31 cellular contexts compared by ENCODE assay signal in genomic region chr3:44795197-44795596, GRCh38. TPM values are rescaled to one million over a fixed set of nuclear protein-coding genes. Genes with fewer than 3 reads are reported as not detected.
DNase-seq lines count a peak whose midpoint lies in the region; ATAC-seq and TF ChIP-seq lines count a peak whose summit lies in the region.
"Had no signal": no experiment of that assay in that cellular context is flagged by ENCODE, and none has a peak within 500 bp of the region (broad histone marks: within the 10 kb centered on the region; RNA-seq: fewer than 3 reads in every experiment).

No MANE protein-coding gene starts in this region.

- H3K36me3 ChIP-seq in PC-3 (ENCODE audit: low read depth, low read length) (peaks cover 44% of the 10 kb centered on the region), colonic mucosa (no peaks in the 10 kb centered on the region)
- H3K36me3 ChIP-seq: adrenal gland, right lobe of liver had no signal

- no peak overlapping the region for H3K9ac ChIP-seq in PC-3 (ENCODE audit: low read length)
- no peak overlapping the region for H3K9ac ChIP-seq in colonic mucosa (ENCODE audit: low read depth in 2 of 2, low read length in 2 of 2)
- H3K9ac ChIP-seq: neural progenitor cell had no signal

- H3K4me2 ChIP-seq in PC-3 (ENCODE audit: low read length), result no peak overlapping the region
- H3K4me2 ChIP-seq: neural progenitor cell had no signal

- no TSS peak for BruUV-seq in PC-3 (replicated peaks; lab: Mats Ljungman, UMichigan)

- H3K27ac Mint-ChIP-seq in activated CD4-positive, alpha-beta memory T cell treated with anti-CD3 and anti-CD28 coated beads, Interleukin-2, amount 10 ng/mL, durations not matched to agents 7 days and 5 days, result peak overlapping the region; percentile 3
- no peak overlapping the region for H3K27ac Mint-ChIP-seq in activated CD4-positive, alpha-beta memory T cell treated with anti-CD3 and anti-CD28 coated beads for 36 hours
- H3K27ac Mint-ChIP-seq in activated CD4-positive, alpha-beta T cell treated with anti-CD3 and anti-CD28 coated beads for 36 hours, result no peak overlapping the region
- H3K27ac Mint-ChIP-seq: activated B cell treated with CpG ODN at 0.5 μM for 24 hours; activated naive CD4-positive, alpha-beta T cell treated with anti-CD3 and anti-CD28 coated beads for 36 hours; activated T-helper 1 cell treated with anti-CD3 and anti-CD28 coated beads, Interleukin-12 subunit alpha, Interleukin-12 subunit beta, Interleukin-2, Interleukin-4 antibody, amounts not matched to agents 30 ng/mL and 10 ng/mL and 1 ng/mL, durations not matched to agents 14 hours and 24 hours and 36 hours; CD8-positive, alpha-beta T cell; effector memory CD8-positive, alpha-beta T cell; memory B cell; neural progenitor cell; stimulated activated naive B cell treated with anti-CD40 and anti-IgM and Interleukin-4, amounts not matched to agents 10 μg/mL and 1 μg/mL and 100 μg/mL, for 72 hours had no signal

- no peaks in the 10 kb centered on the region for H3K27me3 ChIP-seq in PC-3 (ENCODE audit: low read length)
- H3K27me3 ChIP-seq in colonic mucosa, result no peaks in the 10 kb centered on the region
- H3K27me3 ChIP-seq: adrenal gland, neural progenitor cell, right lobe of liver had no signal

- H3K9me3 Mint-ChIP-seq in activated CD4-positive, alpha-beta memory T cell treated with anti-CD3 and anti-CD28 coated beads, Interleukin-2, amount 10 ng/mL, durations not matched to agents 7 days and 5 days, result no peaks in the 10 kb centered on the region
- no peaks in the 10 kb centered on the region for H3K9me3 Mint-ChIP-seq in activated CD4-positive, alpha-beta memory T cell treated with anti-CD3 and anti-CD28 coated beads for 36 hours
- H3K9me3 Mint-ChIP-seq in activated CD4-positive, alpha-beta T cell treated with anti-CD3 and anti-CD28 coated beads for 36 hours (ENCODE audit: low read depth), result no peaks in the 10 kb centered on the region
- H3K9me3 Mint-ChIP-seq: activated B cell treated with CpG ODN at 0.5 μM for 24 hours; activated naive CD4-positive, alpha-beta T cell treated with anti-CD3 and anti-CD28 coated beads for 36 hours; activated T-helper 1 cell treated with anti-CD3 and anti-CD28 coated beads, Interleukin-12 subunit alpha, Interleukin-12 subunit beta, Interleukin-2, Interleukin-4 antibody, amounts not matched to agents 30 ng/mL and 10 ng/mL and 1 ng/mL, durations not matched to agents 14 hours and 24 hours and 36 hours; CD8-positive, alpha-beta T cell; effector memory CD8-positive, alpha-beta T cell; memory B cell; neural progenitor cell; stimulated activated naive B cell treated with anti-CD40 and anti-IgM and Interleukin-4, amounts not matched to agents 10 μg/mL and 1 μg/mL and 100 μg/mL, for 72 hours had no signal

- no peaks in the 10 kb centered on the region for H3K9me2 ChIP-seq in PC-3 (replicated peaks; ENCODE audit: low read length)

- intact Hi-C loops in activated CD4-positive, alpha-beta memory T cell treated with anti-CD3 and anti-CD28 coated beads for 36 hours (cut with micrococcal nuclease), result no loop called here
- intact Hi-C loops in PC-3 (cut with micrococcal nuclease) (no loop called here), Right ventricle myocardium inferior (cut with DNase I) (no loop called here), colonic mucosa (cut with DNase I) (no loop called here)
- intact Hi-C loops in activated CD4-positive, alpha-beta T cell treated with anti-CD3 and anti-CD28 coated beads for 36 hours (cut with DNase I, micrococcal nuclease), result no loop called here

- no peaks in the 10 kb centered on the region for H3K79me2 ChIP-seq in PC-3 (ENCODE audit: low read length)

- no peaks in the 10 kb centered on the region for H3K27me3 Mint-ChIP-seq in activated CD4-positive, alpha-beta memory T cell treated with anti-CD3 and anti-CD28 coated beads, Interleukin-2, amount 10 ng/mL, durations not matched to agents 7 days and 5 days
- H3K27me3 Mint-ChIP-seq in activated CD4-positive, alpha-beta memory T cell treated with anti-CD3 and anti-CD28 coated beads for 36 hours, result no peaks in the 10 kb centered on the region
- no peaks in the 10 kb centered on the region for H3K27me3 Mint-ChIP-seq in activated CD4-positive, alpha-beta T cell treated with anti-CD3 and anti-CD28 coated beads for 36 hours
- H3K27me3 Mint-ChIP-seq: activated B cell treated with CpG ODN at 0.5 μM for 24 hours; effector memory CD8-positive, alpha-beta T cell; memory B cell; stimulated activated naive B cell treated with anti-CD40 and anti-IgM and Interleukin-4, amounts not matched to agents 10 μg/mL and 1 μg/mL and 100 μg/mL, for 72 hours had no signal

- no peaks in the 10 kb centered on the region for H4K20me1 ChIP-seq in PC-3 (ENCODE audit: low read length)

- H2AFZ ChIP-seq in PC-3 (ENCODE audit: low read length), result no peak overlapping the region
- H2AFZ ChIP-seq: neural progenitor cell had no signal

- no peak overlapping the region for H3K4me3 Mint-ChIP-seq in activated CD4-positive, alpha-beta memory T cell treated with anti-CD3 and anti-CD28 coated beads, Interleukin-2, amount 10 ng/mL, durations not matched to agents 7 days and 5 days
- H3K4me3 Mint-ChIP-seq in activated CD4-positive, alpha-beta memory T cell treated with anti-CD3 and anti-CD28 coated beads for 36 hours, result no peak overlapping the region
- no peak overlapping the region for H3K4me3 Mint-ChIP-seq in activated CD4-positive, alpha-beta T cell treated with anti-CD3 and anti-CD28 coated beads for 36 hours
- H3K4me3 Mint-ChIP-seq: activated B cell treated with CpG ODN at 0.5 μM for 24 hours; activated naive CD4-positive, alpha-beta T cell treated with anti-CD3 and anti-CD28 coated beads for 36 hours; activated T-helper 1 cell treated with anti-CD3 and anti-CD28 coated beads, Interleukin-12 subunit alpha, Interleukin-12 subunit beta, Interleukin-2, Interleukin-4 antibody, amounts not matched to agents 30 ng/mL and 10 ng/mL and 1 ng/mL, durations not matched to agents 14 hours and 24 hours and 36 hours; CD8-positive, alpha-beta T cell; effector memory CD8-positive, alpha-beta T cell; memory B cell; neural progenitor cell; stimulated activated naive B cell treated with anti-CD40 and anti-IgM and Interleukin-4, amounts not matched to agents 10 μg/mL and 1 μg/mL and 100 μg/mL, for 72 hours had no signal

- H3K36me3 Mint-ChIP-seq in activated CD4-positive, alpha-beta memory T cell treated with anti-CD3 and anti-CD28 coated beads, Interleukin-2, amount 10 ng/mL, durations not matched to agents 7 days and 5 days (ENCODE audit: low read depth), result peaks cover 63% of the 10 kb centered on the region
- peaks cover 34% of the 10 kb centered on the region for H3K36me3 Mint-ChIP-seq in activated CD4-positive, alpha-beta memory T cell treated with anti-CD3 and anti-CD28 coated beads for 36 hours
- peaks cover 48% of the 10 kb centered on the region for H3K36me3 Mint-ChIP-seq in activated CD4-positive, alpha-beta T cell treated with anti-CD3 and anti-CD28 coated beads for 36 hours (ENCODE audit: low read depth)
- H3K36me3 Mint-ChIP-seq: CD8-positive, alpha-beta T cell had no signal

- no peaks in the 10 kb centered on the region for H3K4me1 Mint-ChIP-seq in activated CD4-positive, alpha-beta memory T cell treated with anti-CD3 and anti-CD28 coated beads, Interleukin-2, amount 10 ng/mL, durations not matched to agents 7 days and 5 days
- H3K4me1 Mint-ChIP-seq in activated CD4-positive, alpha-beta memory T cell treated with anti-CD3 and anti-CD28 coated beads for 36 hours (ENCODE audit: low read depth), result no peaks in the 10 kb centered on the region
- no peaks in the 10 kb centered on the region for H3K4me1 Mint-ChIP-seq in activated CD4-positive, alpha-beta T cell treated with anti-CD3 and anti-CD28 coated beads for 36 hours
- H3K4me1 Mint-ChIP-seq: activated B cell treated with CpG ODN at 0.5 μM for 24 hours; memory B cell; neural progenitor cell; stimulated activated naive B cell treated with anti-CD40 and anti-IgM and Interleukin-4, amounts not matched to agents 10 μg/mL and 1 μg/mL and 100 μg/mL, for 72 hours had no signal

- no peak overlapping the region for H3K27ac ChIP-seq in PC-3 (ENCODE audit: low read length)
- H3K27ac ChIP-seq in colonic mucosa, result no peak overlapping the region
- H3K27ac ChIP-seq: 22Rv1, adrenal gland, HL-60, neural progenitor cell, right lobe of liver had no signal

- ATAC-seq in PC-3 (peak; percentile 59), Right ventricle myocardium inferior (no peak)
- no peak for ATAC-seq in activated CD4-positive, alpha-beta T cell treated with anti-CD3 and anti-CD28 coated beads for 36 hours
- ATAC-seq: CD8-positive, alpha-beta T cell; effector memory CD8-positive, alpha-beta T cell; esophagus mucosa; HepG2; left lobe of liver; right lobe of liver; stimulated activated naive B cell treated with anti-CD40 and anti-IgM and Interleukin-4, amounts not matched to agents 10 μg/mL and 1 μg/mL and 100 μg/mL, for 72 hours had no signal

- DNase-seq in activated CD4-positive, alpha-beta memory T cell treated with anti-CD3 and anti-CD28 coated beads, Interleukin-2, amount 10 ng/mL, durations not matched to agents 7 days and 5 days, result no peak
- DNase-seq in activated CD4-positive, alpha-beta memory T cell treated with anti-CD3 and anti-CD28 coated beads for 36 hours, result no peak
- peak; percentile 7 for DNase-seq in PC-3
- peak; percentile 3 to 22 for DNase-seq in foreskin fibroblast
- DNase-seq in Right ventricle myocardium inferior (ENCODE audit: missing footprints), result no peak
- no peak for DNase-seq in activated CD4-positive, alpha-beta T cell treated with anti-CD3 and anti-CD28 coated beads for 36 hours
- no peak for DNase-seq in colonic mucosa
- no peak for DNase-seq in retina
- DNase-seq: activated B cell treated with CpG ODN at 0.5 μM for 24 hours; activated CD8-positive, alpha-beta memory T cell treated with anti-CD3 and anti-CD28 coated beads, Interleukin-2, amount 50 U/mL, for 4 hours; activated naive CD4-positive, alpha-beta T cell treated with anti-CD3 and anti-CD28 coated beads for 36 hours; adrenal gland; CD8-positive, alpha-beta T cell; cortex of kidney; effector memory CD8-positive, alpha-beta T cell; GF-D8; Kasumi-1; NCI-H1048; NCI-H1930; NCI-H526 treated with DMSO at 0.1 percent for 48 hours; right lobe of liver; SHP77; stimulated activated naive B cell treated with anti-CD40 and anti-IgM and Interleukin-4, amounts not matched to agents 10 μg/mL and 1 μg/mL and 100 μg/mL, for 72 hours had no signal

- POLR2A ChIA-PET in activated CD4-positive, alpha-beta memory T cell treated with anti-CD3 and anti-CD28 coated beads, Interleukin-2, amount 10 ng/mL, durations not matched to agents 7 days and 5 days (lab: Charles Lee), result interaction anchor here (2.0 kb wide), 1 partner anchor 33 kb away, joined by 8 read pairs; the partner anchor contains the start of genes KIAA1143 and KIF15
- POLR2A ChIA-PET in activated CD4-positive, alpha-beta memory T cell treated with anti-CD3 and anti-CD28 coated beads for 36 hours (lab: Charles Lee), result no interaction called here
- POLR2A ChIA-PET in PC-3 (lab: Charles Lee; ENCODE audit: unreplicated experiment), result no interaction called here
- POLR2A ChIA-PET in activated CD4-positive, alpha-beta T cell treated with anti-CD3 and anti-CD28 coated beads for 36 hours (lab: Charles Lee), result no interaction called here

- H3K4me1 ChIP-seq in PC-3 (ENCODE audit: insufficient read depth, low read length), result no peaks in the 10 kb centered on the region
- no peaks in the 10 kb centered on the region for H3K4me1 ChIP-seq in colonic mucosa
- H3K4me1 ChIP-seq: adrenal gland, neural progenitor cell, right lobe of liver had no signal

- H3K4me3 ChIP-seq in PC-3 (ENCODE audit: low read length) (no peak overlapping the region), foreskin fibroblast (ENCODE audit: low read depth in 1 of 2, low read length in 2 of 2) (no peak overlapping the region), colonic mucosa (no peak overlapping the region)
- H3K4me3 ChIP-seq: adrenal gland, neural progenitor cell, right lobe of liver had no signal

- CTCF ChIA-PET in activated CD4-positive, alpha-beta memory T cell treated with anti-CD3 and anti-CD28 coated beads, Interleukin-2, amount 10 ng/mL, durations not matched to agents 7 days and 5 days (lab: Charles Lee), result no interaction called here
- CTCF ChIA-PET in activated CD4-positive, alpha-beta memory T cell treated with anti-CD3 and anti-CD28 coated beads for 36 hours (lab: Charles Lee), result no interaction called here
- CTCF ChIA-PET in PC-3 (lab: Charles Lee), result interaction anchor here (0.7 kb wide), 1 partner anchor 471 kb away, joined by 3 read pairs; no protein-coding TSS in a partner anchor
- CTCF ChIA-PET in activated CD4-positive, alpha-beta T cell treated with anti-CD3 and anti-CD28 coated beads for 36 hours (lab: Charles Lee), result no interaction called here

- no peaks in the 10 kb centered on the region for H3F3A ChIP-seq in PC-3 (ENCODE audit: low read length, unreplicated experiment)

- H3K9me3 ChIP-seq in PC-3 (ENCODE audit: low read length) (no peaks in the 10 kb centered on the region), colonic mucosa (no peaks in the 10 kb centered on the region)
- H3K9me3 ChIP-seq: adrenal gland, right lobe of liver had no signal

- TF ChIP-seq CTCF in PC-3 (conservative IDR thresholded peaks at IDR 0.05; ENCODE audit: low read depth, low read length), result no peak
- TF ChIP-seq CTCF in foreskin fibroblast (IDR thresholded peaks at IDR 0.05; ENCODE audit: low read depth, low read length), result no peak
- no peak for TF ChIP-seq CTCF in colonic mucosa (IDR thresholded peaks at IDR 0.05)

RNA-seq across cellular contexts. Expression of gene KIF15, which starts 33.6 kb away (rescaled TPM):
- total RNA-seq in activated CD4-positive, alpha-beta memory T cell treated with anti-CD3 and anti-CD28 coated beads, Interleukin-2, amount 10 ng/mL, durations not matched to agents 7 days and 5 days, result 10 to 100 TPM; 52.5 to 53.2 TPM
- 10 to 100 TPM; 41.0 to 45.1 TPM for total RNA-seq in activated CD4-positive, alpha-beta memory T cell treated with anti-CD3 and anti-CD28 coated beads for 36 hours
- total RNA-seq in PC-3 (2014; rRNA removed) (19.1 and 31.8 TPM in 2 replicates), Right ventricle myocardium inferior (1.2 TPM), colonic mucosa (10 to 100 TPM in 1 of 2 donors, 1 to 10 TPM in 1; 5.9 to 21.3 TPM)
- total RNA-seq in activated CD4-positive, alpha-beta T cell treated with anti-CD3 and anti-CD28 coated beads for 36 hours, result 10 to 100 TPM; 40.1 to 51.7 TPM

RNA-seq across cellular contexts. Expression of gene KIAA1143, which starts 33.8 kb away (rescaled TPM):
- 10 to 100 TPM; 31.3 to 35.9 TPM for total RNA-seq in activated CD4-positive, alpha-beta memory T cell treated with anti-CD3 and anti-CD28 coated beads, Interleukin-2, amount 10 ng/mL, durations not matched to agents 7 days and 5 days
- 10 to 100 TPM; 32.5 to 38.6 TPM for total RNA-seq in activated CD4-positive, alpha-beta memory T cell treated with anti-CD3 and anti-CD28 coated beads for 36 hours
- total RNA-seq in PC-3 (2014; rRNA removed) (16.5 and 20.4 TPM in 2 replicates), Right ventricle myocardium inferior (32.1 TPM), colonic mucosa (10 to 100 TPM; 15.8 to 24.3 TPM)
- 10 to 100 TPM; 40.2 to 74.1 TPM for total RNA-seq in activated CD4-positive, alpha-beta T cell treated with anti-CD3 and anti-CD28 coated beads for 36 hours

Comparison
In these comparisons a context has a peak if more than half of its experiments do, and no peak if none do; other contexts are left out.
1. DNase-seq: peak in PC-3 (single experiment) and foreskin fibroblast (2 of 2); none in activated CD4-positive, alpha-beta memory T cell treated with anti-CD3 and anti-CD28 coated beads, Interleukin-2, amount 10 ng/mL, durations not matched to agents 7 days and 5 days (single experiment), activated CD4-positive, alpha-beta memory T cell treated with anti-CD3 and anti-CD28 coated beads for 36 hours (single experiment), Right ventricle myocardium inferior (single experiment), activated CD4-positive, alpha-beta T cell treated with anti-CD3 and anti-CD28 coated beads for 36 hours (single experiment), colonic mucosa (single experiment) and retina (single experiment).